8 cellular contexts compared by ENCODE assay signal in the genomic region with DNA sequence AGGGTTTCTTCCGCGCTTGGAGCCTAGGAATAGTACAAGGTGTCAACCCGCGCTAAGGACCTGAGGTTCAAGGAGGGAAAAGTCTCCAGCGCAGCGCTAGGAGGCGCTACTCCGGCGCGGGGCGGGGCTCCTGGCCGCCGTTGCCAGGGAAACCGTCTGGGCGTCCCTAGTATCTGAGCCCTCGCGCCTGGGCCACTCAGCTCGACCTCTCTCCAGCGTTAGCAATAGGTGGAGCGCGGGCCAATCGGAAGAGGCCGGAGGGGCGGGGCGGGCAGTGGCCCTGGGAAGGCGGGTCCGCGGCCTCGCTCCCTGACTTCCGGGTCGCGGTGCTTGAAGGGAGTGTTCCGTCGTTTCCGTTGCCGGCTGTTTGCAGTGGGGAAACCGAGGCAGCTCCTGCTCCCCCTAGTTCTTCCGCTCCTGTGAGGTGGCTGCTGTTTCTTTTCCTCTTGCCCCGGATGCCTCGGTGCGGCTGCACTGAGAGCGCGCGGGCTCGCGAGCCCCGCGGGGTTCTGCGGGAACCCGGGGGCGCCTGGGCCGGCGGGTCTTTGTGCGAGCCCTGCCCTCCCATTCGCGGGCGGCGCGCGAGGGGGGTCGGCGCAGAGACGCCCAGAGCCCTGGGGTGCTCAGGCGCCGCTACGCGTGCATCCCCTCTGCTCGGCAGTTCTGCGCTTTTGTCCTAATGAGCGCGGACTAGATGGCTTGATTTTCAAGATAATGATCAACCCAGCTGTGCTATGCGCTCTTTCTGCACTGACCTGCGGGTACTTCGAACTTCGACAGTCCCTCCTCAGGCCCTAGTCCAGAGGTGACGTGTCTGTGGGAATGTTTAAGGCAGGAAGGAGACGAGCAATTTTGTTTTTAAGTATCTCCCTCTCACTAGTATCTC. TPM values are rescaled to one million over a fixed set of nuclear protein-coding genes. Genes with fewer than 3 reads are reported as not detected.
A peak's percentile ranks its signal among the peaks of the same experiment; 100 is the strongest.
DNase-seq lines count a peak whose midpoint lies in the region; ATAC-seq and TF ChIP-seq lines count a peak whose summit lies in the region.

ELMOD2 (plus strand) TSS at position 312 of the 886 bp plus-strand sequence. CDS start 1,261 bp downstream, outside the sequence.

- TF ChIP-seq CTCF in left lung (IDR thresholded peaks at IDR 0.05): peak; percentile 89 to 90

- H3K4me3 ChIP-seq in left lung: peak within 1 kb of the TSS; percentile 66 to 98

- intact Hi-C loops in dendritic cell treated with granulocyte-macrophage colony-stimulating factor and Interleukin-4, amounts not matched to agents 40 ng/mL and 50 ng/mL, for 4 days (cut with micrococcal nuclease): loop anchor here (1.0 to 10.0 kb wide), 3 partner anchors 151 to 701 kb away; partner anchors contain the start of genes SCOC and ZNF330
- intact Hi-C loops in left lung (cut with DNase I): no loop called here

- H3K4me1 ChIP-seq in left lung: peaks cover 0 to 22% of the 10 kb centered on the region in 2 donors

- H3K4me1 Mint-ChIP-seq in dendritic cell treated with granulocyte-macrophage colony-stimulating factor and Interleukin-4, amounts not matched to agents 40 ng/mL and 50 ng/mL, for 4 days (ENCODE audit: low read depth): peaks cover 6% of the 10 kb centered on the region

- peak; percentile 61 to 98 (median 94) for DNase-seq in C1 segment of cervical spinal cord (lab: John Stamatoyannopoulos, UW)
- DNase-seq in NCI-H69 (lab: John Stamatoyannopoulos, UW): peak; percentile 98
- DNase-seq in activated CD4-positive, alpha-beta T cell treated with anti-CD3 and anti-CD28 coated beads, Interleukin-2, amount 50 U/mL, for 1 hour: peak; percentile 96
- peak; percentile 99 to 100 for DNase-seq in left lung
- peak; percentile 98 for DNase-seq in stimulated activated CD4-positive, alpha-beta T cell treated with anti-CD3 and anti-CD28 coated beads, Interleukin-4, amount 100 ng/mL, for 1 hour

- H3K9me3 ChIP-seq in left lung: no peaks in the 10 kb centered on the region

- H3K36me3 Mint-ChIP-seq in dendritic cell treated with granulocyte-macrophage colony-stimulating factor and Interleukin-4, amounts not matched to agents 40 ng/mL and 50 ng/mL, for 4 days (ENCODE audit: low read depth): peaks cover 25% of the 10 kb centered on the region

- no peaks in the 10 kb centered on the region for H3K27me3 ChIP-seq in left lung

- ATAC-seq in GM19324 (IDR thresholded peaks at IDR 0.05; ENCODE audit: low FRiP score, unreplicated experiment) (peak; percentile 100), HG03520 (IDR thresholded peaks at IDR 0.05; ENCODE audit: unreplicated experiment) (peak; percentile 100), left lung (peak; percentile 100)

- H3K9me3 Mint-ChIP-seq in dendritic cell treated with granulocyte-macrophage colony-stimulating factor and Interleukin-4, amounts not matched to agents 40 ng/mL and 50 ng/mL, for 4 days: no peaks in the 10 kb centered on the region

- no peaks in the 10 kb centered on the region for H3K27me3 Mint-ChIP-seq in dendritic cell treated with granulocyte-macrophage colony-stimulating factor and Interleukin-4, amounts not matched to agents 40 ng/mL and 50 ng/mL, for 4 days

- H3K27ac ChIP-seq in left lung: peak within 1 kb of the TSS; percentile 81 to 88

- peak within 1 kb of the TSS; percentile 91 for H3K27ac Mint-ChIP-seq in dendritic cell treated with granulocyte-macrophage colony-stimulating factor and Interleukin-4, amounts not matched to agents 40 ng/mL and 50 ng/mL, for 4 days

- peak within 1 kb of the TSS; percentile 92 for H3K4me3 Mint-ChIP-seq in dendritic cell treated with granulocyte-macrophage colony-stimulating factor and Interleukin-4, amounts not matched to agents 40 ng/mL and 50 ng/mL, for 4 days

- H3K36me3 ChIP-seq in left lung: peaks cover 0 to 9% of the 10 kb centered on the region in 2 donors

RNA-seq across cellular contexts. Expression of gene ELMOD2, which starts in this region (rescaled TPM):
- total RNA-seq in left lung: 10 to 100 TPM; 26.2 to 29.4 TPM

Comparison
In these comparisons a context has a peak if more than half of its experiments do, and no peak if none do; other contexts are left out.
1. Peak in every context shown above with its lines: DNase-seq, ATAC-seq, H3K4me3 ChIP-seq and H3K27ac ChIP-seq.